Comparison of ENCODE assay signal across 1 cellular context in genomic region chr11:2779499-2779980, GRCh38.
A peak's percentile ranks its signal among the peaks of the same experiment; 100 is the strongest.
TF ChIP-seq lines count a peak whose summit lies in the region.

No MANE protein-coding gene starts in this region.

TF ChIP-seq in HepG2, 621 proteins besides CTCF, POLR2A, EP300 and RAD21 (continued from another document):
- TF ChIP-seq PAXIP1 (CRISPR knock-in tag; conservative IDR thresholded peaks at IDR 0.05) (0 out of 2 replicates have a peak, but pooled peaks have one; percentile 15), RBAK (CRISPR knock-in tag; IDR thresholded peaks at IDR 0.05) (no peak), ZNF280D (CRISPR knock-in tag; IDR thresholded peaks at IDR 0.05) (no peak), ZNF850 (CRISPR knock-in tag; conservative IDR thresholded peaks at IDR 0.05) (no peak), POLR2G (IDR thresholded peaks at IDR 0.05; ENCODE audit: low read depth, low read length) (no peak), SMAD3 (CRISPR knock-in tag; IDR thresholded peaks at IDR 0.05) (no peak), ATAD3A (CRISPR knock-in tag; IDR thresholded peaks at IDR 0.05) (no peak), NR2F1 (CRISPR knock-in tag; IDR thresholded peaks at IDR 0.05) (no peak), ISX (CRISPR knock-in tag; conservative IDR thresholded peaks at IDR 0.05) (no peak), ZNF691 (CRISPR knock-in tag; IDR thresholded peaks at IDR 0.05; ENCODE audit: borderline replicate concordance, low read depth) (no peak), IRF2 (CRISPR knock-in tag; IDR thresholded peaks at IDR 0.05) (no peak), ZNF619 (CRISPR knock-in tag; IDR thresholded peaks at IDR 0.05) (no peak), MIXL1 (CRISPR knock-in tag; IDR thresholded peaks at IDR 0.05) (no peak), ZNF121 (CRISPR knock-in tag; IDR thresholded peaks at IDR 0.05) (no peak), ZNF253 (CRISPR knock-in tag; IDR thresholded peaks at IDR 0.05; ENCODE audit: borderline replicate concordance) (no peak), ZNF569 (CRISPR knock-in tag; IDR thresholded peaks at IDR 0.05; ENCODE audit: borderline replicate concordance) (no peak), ZNF460 (CRISPR knock-in tag; IDR thresholded peaks at IDR 0.05; ENCODE audit: borderline replicate concordance) (no peak), RXRA (CRISPR knock-in tag; IDR thresholded peaks at IDR 0.05) (peak; percentile 17; the same call in 1 of the 2 replicates), ZNF230 (CRISPR knock-in tag; IDR thresholded peaks at IDR 0.05) (no peak), SP5 (CRISPR knock-in tag; IDR thresholded peaks at IDR 0.05; ENCODE audit: borderline replicate concordance, low read depth) (no peak), PRPF4 (IDR thresholded peaks at IDR 0.05; ENCODE audit: low read depth, low read length, poor library complexity, severe bottlenecking) (no peak), RBM39 (IDR thresholded peaks at IDR 0.05; ENCODE audit: low read depth, low read length, poor library complexity, severe bottlenecking) (no peak), FOXK1 (CRISPR knock-in tag; IDR thresholded peaks at IDR 0.05; ENCODE audit: borderline replicate concordance, low read depth) (no peak), KDM4B (CRISPR knock-in tag; IDR thresholded peaks at IDR 0.05) (no peak), ZNF792 (CRISPR knock-in tag; IDR thresholded peaks at IDR 0.05) (no peak), GABPB1 (CRISPR knock-in tag; IDR thresholded peaks at IDR 0.05) (no peak), MYC (CRISPR knock-in tag; IDR thresholded peaks at IDR 0.05; ENCODE audit: borderline replicate concordance) (no peak), ZFP82 (CRISPR knock-in tag; IDR thresholded peaks at IDR 0.05; ENCODE audit: borderline replicate concordance) (no peak), ZNF547 (CRISPR knock-in tag; IDR thresholded peaks at IDR 0.05) (no peak), ZNF800 (CRISPR knock-in tag; IDR thresholded peaks at IDR 0.05) (no peak), CBFB (CRISPR knock-in tag; IDR thresholded peaks at IDR 0.05) (no peak), NCOA2 (CRISPR knock-in tag; IDR thresholded peaks at IDR 0.05) (0 out of 2 replicates have a peak, but pooled peaks have one; percentile 8), ZBTB49 (CRISPR knock-in tag; IDR thresholded peaks at IDR 0.05; ENCODE audit: borderline replicate concordance) (no peak), ZSCAN22 (CRISPR knock-in tag; IDR thresholded peaks at IDR 0.05) (no peak), LBX2 (CRISPR knock-in tag; IDR thresholded peaks at IDR 0.05; ENCODE audit: borderline replicate concordance) (no peak), MTA1 (CRISPR knock-in tag; IDR thresholded peaks at IDR 0.05; ENCODE audit: borderline replicate concordance) (no peak), PHB2 (IDR thresholded peaks at IDR 0.05; ENCODE audit: partially characterized antibody) (no peak), HNF4A (CRISPR knock-in tag; IDR thresholded peaks at IDR 0.05) (peak; percentile 36; the same call in 1 of the 2 replicates), RARA (CRISPR knock-in tag; IDR thresholded peaks at IDR 0.05) (no peak), NFKBIZ (CRISPR knock-in tag; IDR thresholded peaks at IDR 0.05) (no peak), RORA (CRISPR knock-in tag; IDR thresholded peaks at IDR 0.05) (no peak), PHF21A (CRISPR knock-in tag; IDR thresholded peaks at IDR 0.05) (no peak), ZNF543 (CRISPR knock-in tag; IDR thresholded peaks at IDR 0.05) (no peak), FOXP4 (CRISPR knock-in tag; IDR thresholded peaks at IDR 0.05) (no peak), CHCHD3 (CRISPR knock-in tag; IDR thresholded peaks at IDR 0.05) (no peak), BRF2 (CRISPR knock-in tag; IDR thresholded peaks at IDR 0.05) (no peak), SNAPC2 (CRISPR knock-in tag; IDR thresholded peaks at IDR 0.05) (no peak), MXD4 (CRISPR knock-in tag; IDR thresholded peaks at IDR 0.05) (no peak), RFX5 (IDR thresholded peaks at IDR 0.05; ENCODE audit: low read depth, low read length) (no peak), GABPA (IDR thresholded peaks at IDR 0.05; ENCODE audit: low read depth, low read length) (no peak), GABPA (CRISPR knock-in tag; IDR thresholded peaks at IDR 0.05; ENCODE audit: low read depth) (no peak), HMG20B (CRISPR knock-in tag; conservative IDR thresholded peaks at IDR 0.05) (no peak), TBX3 (IDR thresholded peaks at IDR 0.05; ENCODE audit: borderline replicate concordance) (no peak), GATAD2A (CRISPR knock-in tag; IDR thresholded peaks at IDR 0.05) (no peak), ZNF263 (CRISPR knock-in tag; IDR thresholded peaks at IDR 0.05) (no peak)
